Comparison of ENCODE assay signal across 8 cellular contexts in the genomic region with DNA sequence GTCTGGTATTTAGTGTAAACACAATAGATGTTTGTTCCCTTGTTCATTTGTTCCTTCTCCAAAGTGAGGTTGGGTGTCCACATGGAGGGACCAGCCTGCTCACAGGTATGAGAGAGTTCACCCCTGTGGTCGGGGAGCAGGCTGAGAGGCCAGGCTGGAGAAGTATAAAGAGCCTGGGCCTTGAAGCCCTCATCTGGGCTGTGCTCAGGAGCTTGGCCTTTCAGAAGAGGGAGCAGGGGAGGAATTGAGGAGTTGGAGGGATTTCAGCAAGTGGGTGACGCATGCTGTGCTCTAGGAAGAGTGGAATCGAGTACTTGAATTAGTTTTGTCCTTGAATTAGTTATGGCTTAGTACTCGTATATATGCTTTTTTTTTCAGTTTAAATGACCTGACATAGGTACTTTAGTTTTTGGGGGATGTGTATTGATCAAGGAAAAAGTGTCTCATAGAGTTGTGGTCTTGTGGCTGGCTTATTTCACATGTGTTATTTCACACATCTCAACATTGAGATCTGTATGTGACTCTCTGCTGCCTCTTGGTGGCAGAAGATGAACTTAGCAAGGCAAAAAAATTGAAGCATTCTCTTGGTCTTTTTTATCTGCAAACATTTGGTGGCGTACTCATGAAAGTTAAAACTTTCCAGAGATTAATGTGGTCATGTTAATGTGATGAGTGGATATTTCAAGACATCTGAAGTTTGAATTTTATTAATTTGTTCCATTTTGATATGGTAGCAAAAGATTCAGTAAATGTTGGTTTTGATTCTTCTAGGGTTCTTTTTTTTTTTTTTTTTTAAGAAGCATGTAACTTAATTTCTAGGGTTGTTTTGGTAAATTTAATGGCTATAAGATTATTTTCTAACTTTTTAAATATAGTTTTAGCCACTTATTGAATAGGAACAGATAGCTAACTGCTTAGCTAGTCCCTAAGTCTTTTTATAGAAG. TPM values are rescaled to one million over a fixed set of nuclear protein-coding genes. Genes with fewer than 3 reads are reported as not detected.
DNase-seq lines count a peak whose midpoint lies in the region; ATAC-seq, FAIRE-seq and TF ChIP-seq lines count a peak whose summit lies in the region.

No MANE protein-coding gene starts in this region.

- intact Hi-C loops in HepG2 (cut with micrococcal nuclease; ENCODE audit: unreplicated experiment) = loop anchor here (1.0 kb wide), 2 partner anchors 25 to 158 kb away; no protein-coding TSS in a partner anchor

- no peak for TF ChIP-seq EP300 in HepG2 (IDR thresholded peaks at IDR 0.05; ENCODE audit: low read depth in 2 of 2, low read length in 2 of 2)
- no peak for TF ChIP-seq EP300 in HepG2 (CRISPR knock-in tag; IDR thresholded peaks at IDR 0.05; ENCODE audit: borderline replicate concordance)

- no peaks in the 10 kb centered on the region for H3K79me2 ChIP-seq in HepG2 (ENCODE audit: insufficient read depth, low read length)

- no peaks in the 10 kb centered on the region for H4K20me1 ChIP-seq in HepG2 (ENCODE audit: insufficient read depth, low read length)

- H3K36me3 ChIP-seq in HepG2 (replicated peaks in 1 of 2; ENCODE audit: control insufficient read depth in 1 of 2, insufficient read depth in 2 of 2, low read length in 2 of 2) = no peaks in the 10 kb centered on the region

- no peak for TF ChIP-seq RAD21 in HepG2 (CRISPR knock-in tag; IDR thresholded peaks at IDR 0.05)

- CTCF ChIA-PET in AG04449 (lab: Yijun Ruan, JAX) (interaction anchor here (0.7 to 1.5 kb wide), 4 partner anchors 9 to 259 kb away, joined by 3 to 6 read pairs (median 3); no protein-coding TSS in a partner anchor), HepG2 (lab: Yijun Ruan, JAX; ENCODE audit: low intra/inter-chr PET ratio, low total read pairs) (interaction anchor here (2.6 kb wide), 1 partner anchor 159 kb away, joined by 21 read pairs; no protein-coding TSS in a partner anchor)

- TF ChIP-seq POLR2A in HepG2 (IDR thresholded peaks at IDR 0.05; ENCODE audit: insufficient read depth in 1 of 2, low read depth in 2 of 2, low read length in 2 of 2) = no peak

- H2AFZ ChIP-seq in HepG2 (ENCODE audit: low read length) = no peak overlapping the region

- in situ Hi-C loops in HepG2 (cut with HindIII; ENCODE audit: extremely low pct_ligation_motif_present, low pct_unique_long_range_greater_than_20kb) = loop anchor here (5.0 kb wide), 1 partner anchor 159 kb away; no protein-coding TSS in a partner anchor

- H3K27ac ChIP-seq in HepG2 (ENCODE audit: extremely low read length, insufficient read depth, low read length) = no peak overlapping the region

- 64% methylated on average over 5 of the region's 5 CpGs for WGBS in HepG2 (ENCODE audit: low lambda C conversion rate)

- H3K4me1 ChIP-seq in HepG2 (ENCODE audit: insufficient read depth, low read length) = no peaks in the 10 kb centered on the region

- H3K27me3 ChIP-seq in HepG2 (ENCODE audit: control insufficient read depth in 1 of 2, insufficient read depth in 2 of 2, low read length in 2 of 2) = no peaks in the 10 kb centered on the region

- H3K9ac ChIP-seq in HepG2 (ENCODE audit: insufficient read depth, low read depth, low read length) = no peak overlapping the region

- POLR2A ChIA-PET in AG04449 (lab: Yijun Ruan, JAX) = no interaction called here
- POLR2A ChIA-PET in HepG2 (lab: Yijun Ruan, JAX) = no interaction called here

- no peak overlapping the region for H3K4me2 ChIP-seq in HepG2 (ENCODE audit: low read depth, low read length)

- FAIRE-seq in TTC549 (lab: Jason Lieb, UNC) (peak; percentile 86), colon (lab: Jason Lieb, UNC) (peak; percentile 68), HepG2 (lab: Jason Lieb, UNC) (peak; percentile 87)

- no peaks in the 10 kb centered on the region for H3K9me3 ChIP-seq in HepG2 (ENCODE audit: low read length)

- H3K4me3 ChIP-seq in AG04449 (ENCODE audit: low read depth, low read length) (no peak overlapping the region), HepG2 (replicated peaks in 1 of 3; ENCODE audit: insufficient read depth in 1 of 3, low read depth in 2 of 3, low read length in 3 of 3) (no peak overlapping the region)

- DNase-seq in AG04449 (ENCODE audit: low read depth, low spot score) = no peak
- DNase-seq in NAMALWA (ENCODE audit: low spot score) = peak; percentile 89
- peak; percentile 41 for DNase-seq in HepG2 (ENCODE audit: low spot score)
- peak; percentile 20 for DNase-seq in stromal cell of bone marrow (ENCODE audit: low read depth)

- BruUV-seq in HepG2 (replicated peaks; lab: Mats Ljungman, UMichigan) = no TSS peak

- ATAC-seq in HG02642 (IDR thresholded peaks at IDR 0.05; ENCODE audit: poor library complexity, unreplicated experiment) (peak; percentile 80), HepG2 (peak; percentile 75)

- peak; percentile 56 for TF ChIP-seq CTCF in AG04449 (IDR thresholded peaks at IDR 0.05; ENCODE audit: insufficient read depth, low read length, missing control alignments)
- peak; percentile 83 for TF ChIP-seq CTCF in GM12873 (IDR thresholded peaks at IDR 0.05; ENCODE audit: insufficient read depth, low read depth, low read length, missing control alignments)
- TF ChIP-seq CTCF in HepG2 (CRISPR knock-in tag; IDR thresholded peaks at IDR 0.05) = peak; percentile 78

TF ChIP-seq in HepG2, 621 proteins besides CTCF, POLR2A, EP300 and RAD21:
- TF ChIP-seq STAG1 (CRISPR knock-in tag; IDR thresholded peaks at IDR 0.05) = peak; percentile 80
- no peak for TF ChIP-seq ZNF136 (CRISPR knock-in tag; IDR thresholded peaks at IDR 0.05; ENCODE audit: low read depth)
- TF ChIP-seq SMC3 (IDR thresholded peaks at IDR 0.05; ENCODE audit: low read length) = peak; percentile 72

RNA-seq across cellular contexts. Expression of a gene that starts 54.3 kb away (rescaled TPM):
- total RNA-seq in HepG2 (2016; rRNA removed; fragmentation: Illumina TruSeq; extraction: Trizol) = 4.5 and 4.8 TPM in 2 replicates
- 8.0 and 11.8 TPM in 2 replicates for total RNA-seq in HepG2 (2016; cell fraction: cytosol; rRNA removed; fragmentation: Illumina TruSeq; extraction: Trizol; ENCODE audit: low read depth)
- 4.1 and 4.7 TPM in 2 replicates for total RNA-seq in HepG2 (2016; cell fraction: insoluble cytoplasmic fraction; rRNA removed; fragmentation: Illumina TruSeq; extraction: Trizol)
- total RNA-seq in HepG2 (2016; cell fraction: membrane; rRNA removed; fragmentation: Illumina TruSeq; extraction: Trizol) = 5.1 and 5.5 TPM in 2 replicates
- 3.3 and 4.7 TPM in 2 replicates for total RNA-seq in HepG2 (2016; cell fraction: nucleus; rRNA removed; fragmentation: Illumina TruSeq; extraction: Trizol)
- polyA plus RNA-seq in HepG2 (2011; rRNA removed) = 1.2 and 1.8 TPM in 2 replicates
- polyA plus RNA-seq in HepG2 (2011; cell fraction: cytosol; rRNA removed) = 0.78 and 1.3 TPM in 2 replicates
- 0.79 and 1.1 TPM in 2 replicates for polyA plus RNA-seq in HepG2 (2011; cell fraction: nucleus; rRNA removed)
- polyA plus RNA-seq in HepG2 (2012) = 0.92 and 1.4 TPM in 2 replicates
- 0.81 and 1.3 TPM in 2 replicates for polyA plus RNA-seq in HepG2 (2016; cell fraction: cytosol; fragmentation: Illumina TruSeq; extraction: Trizol; ENCODE audit: low read depth)
- polyA plus RNA-seq in HepG2 (2016; cell fraction: insoluble cytoplasmic fraction; fragmentation: Illumina TruSeq; extraction: Trizol; ENCODE audit: low read depth) = 5.2 and 5.8 TPM in 2 replicates
- 2.1 and 2.7 TPM in 2 replicates for polyA plus RNA-seq in HepG2 (2016; cell fraction: membrane; fragmentation: Illumina TruSeq; extraction: Trizol; ENCODE audit: low read depth)
- 3.1 and 3.3 TPM in 2 replicates for polyA plus RNA-seq in HepG2 (2016; cell fraction: nucleus; fragmentation: Illumina TruSeq; extraction: Trizol; ENCODE audit: insufficient read depth, low read depth)
- 1.9 TPM in 1 of 2 replicates, not detected in the other for polyA minus RNA-seq in HepG2 (2011; rRNA and poly(A)+ RNA removed; ENCODE audit: low replicate concordance)
- 0.89 and 1.6 TPM in 2 replicates for polyA minus RNA-seq in HepG2 (2011; cell fraction: cytosol; rRNA and poly(A)+ RNA removed)
- 6.5 and 8.0 TPM in 2 replicates for polyA minus RNA-seq in HepG2 (2011; cell fraction: nucleus; rRNA and poly(A)+ RNA removed)
